Comparison of ENCODE assay signal across 15 cellular contexts in the genomic region with DNA sequence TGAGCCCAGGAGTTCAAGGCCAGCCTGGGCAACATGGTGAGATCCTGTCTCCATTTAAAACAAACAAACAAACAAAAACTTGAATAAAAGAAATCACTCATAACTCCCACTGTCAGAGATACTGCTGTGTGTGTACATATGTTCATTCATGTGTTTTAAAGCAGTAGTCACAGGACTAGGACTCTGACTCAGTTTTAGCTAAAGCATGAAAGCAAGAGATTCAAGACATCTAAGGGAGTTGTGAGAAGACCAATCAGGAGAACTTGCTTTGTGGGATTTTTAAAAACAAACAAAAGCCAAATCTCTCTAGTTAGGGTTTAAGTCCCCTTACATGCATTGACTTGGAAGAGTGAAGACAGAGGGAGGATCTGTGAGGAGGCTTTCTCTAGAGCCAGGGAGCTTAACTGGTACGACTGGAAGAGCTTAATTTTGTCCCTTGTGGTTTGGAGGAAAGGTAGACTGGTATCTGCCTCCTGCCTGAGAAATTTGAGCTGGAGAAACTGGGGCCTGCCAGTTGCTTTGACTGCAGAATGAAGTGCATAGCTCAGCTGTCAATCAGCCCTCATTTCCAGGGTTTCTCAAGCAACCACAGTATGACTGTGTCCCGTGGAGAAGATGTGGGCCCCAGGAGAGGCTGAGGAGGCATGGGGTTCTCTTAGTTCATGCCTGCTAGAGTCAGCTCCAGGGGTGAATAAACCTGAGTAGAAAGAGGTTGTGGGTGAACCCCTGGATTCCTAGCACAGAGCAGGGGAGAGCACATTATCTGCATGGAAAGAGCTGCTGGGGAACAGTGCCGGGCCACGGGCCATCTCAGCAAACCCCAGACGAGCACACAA. TPM values are rescaled to one million over a fixed set of nuclear protein-coding genes. Genes with fewer than 3 reads are reported as not detected.
DNase-seq lines count a peak whose midpoint lies in the region; ATAC-seq and TF ChIP-seq lines count a peak whose summit lies in the region.
"Had no signal": no experiment of that assay in that cellular context is flagged by ENCODE, and none has a peak within 500 bp of the region (broad histone marks: within the 10 kb centered on the region; RNA-seq: fewer than 3 reads in every experiment).

No MANE protein-coding gene starts in this region.

- CTCF ChIA-PET in PC-9 (lab: Charles Lee) = no interaction called here
- CTCF ChIA-PET in activated naive CD4-positive, alpha-beta T cell treated with anti-CD3 and anti-CD28 coated beads for 36 hours (lab: Charles Lee) = no interaction called here

- POLR2A ChIA-PET in PC-9 (lab: Charles Lee; ENCODE audit: unreplicated experiment) = interaction anchor here (0.5 to 0.9 kb wide), 2 partner anchors 9 to 31 kb away, joined by 12 to 20 read pairs; no protein-coding TSS in a partner anchor

- H3K27me3 ChIP-seq in GM23338 (ENCODE audit: insufficient read depth) = no peaks in the 10 kb centered on the region
- H3K27me3 ChIP-seq in PC-9 (ENCODE audit: insufficient read depth, low read depth) = no peaks in the 10 kb centered on the region
- H3K27me3 ChIP-seq in fibroblast of lung (ENCODE audit: control insufficient read depth, insufficient read depth, low read length) = no peaks in the 10 kb centered on the region
- no peaks in the 10 kb centered on the region for H3K27me3 ChIP-seq in parathyroid adenoma (ENCODE audit: control insufficient read depth, insufficient read depth, low read length)
- no peaks in the 10 kb centered on the region for H3K27me3 ChIP-seq in Peyer's patch
- H3K27me3 ChIP-seq: uterus had no signal

- no TSS peak for BruUV-seq in PC-9 (replicated peaks; lab: Mats Ljungman, UMichigan)

- H3K79me2 ChIP-seq in GM23338 (replicated peaks; ENCODE audit: insufficient read depth) (no peaks in the 10 kb centered on the region), PC-9 (ENCODE audit: low read depth) (no peaks in the 10 kb centered on the region), fibroblast of lung (ENCODE audit: control insufficient read depth, insufficient read depth, low read length) (no peaks in the 10 kb centered on the region), parathyroid adenoma (no peaks in the 10 kb centered on the region)

- H3K9me3 Mint-ChIP-seq in GM23338 = no peaks in the 10 kb centered on the region
- H3K9me3 Mint-ChIP-seq in activated naive CD4-positive, alpha-beta T cell treated with anti-CD3 and anti-CD28 coated beads for 36 hours = no peaks in the 10 kb centered on the region
- H3K9me3 Mint-ChIP-seq: T-cell had no signal

- no peaks in the 10 kb centered on the region for H3K27me3 Mint-ChIP-seq in GM23338 (ENCODE audit: insufficient read depth, low read depth, poor library complexity)
- no peaks in the 10 kb centered on the region for H3K27me3 Mint-ChIP-seq in activated naive CD4-positive, alpha-beta T cell treated with anti-CD3 and anti-CD28 coated beads for 36 hours (ENCODE audit: low read depth)
- H3K27me3 Mint-ChIP-seq: IgD-negative memory B cell, T-cell had no signal

- intact Hi-C loops in PC-9 (cut with micrococcal nuclease; ENCODE audit: unreplicated experiment) = no loop called here
- intact Hi-C loops in activated naive CD4-positive, alpha-beta T cell treated with anti-CD3 and anti-CD28 coated beads for 36 hours (cut with micrococcal nuclease) = no loop called here

- no peaks in the 10 kb centered on the region for H3K36me3 Mint-ChIP-seq in GM23338 (ENCODE audit: low read depth)
- H3K36me3 Mint-ChIP-seq in activated naive CD4-positive, alpha-beta T cell treated with anti-CD3 and anti-CD28 coated beads for 36 hours (ENCODE audit: low read depth) = no peaks in the 10 kb centered on the region
- H3K36me3 Mint-ChIP-seq: IgD-negative memory B cell, T-cell had no signal

- H3K36me3 ChIP-seq in GM23338 (ENCODE audit: insufficient read depth) (no peaks in the 10 kb centered on the region), PC-9 (ENCODE audit: low read depth) (no peaks in the 10 kb centered on the region), fibroblast of lung (ENCODE audit: control insufficient read depth, insufficient read depth, low read length) (no peaks in the 10 kb centered on the region), parathyroid adenoma (ENCODE audit: control insufficient read depth, insufficient read depth, low read length) (no peaks in the 10 kb centered on the region), Peyer's patch (no peaks in the 10 kb centered on the region)
- H3K36me3 ChIP-seq: uterus had no signal

- no peak overlapping the region for H3K4me3 Mint-ChIP-seq in GM23338
- H3K4me3 Mint-ChIP-seq in activated naive CD4-positive, alpha-beta T cell treated with anti-CD3 and anti-CD28 coated beads for 36 hours = no peak overlapping the region
- H3K4me3 Mint-ChIP-seq: B cell, IgD-negative memory B cell, T-cell had no signal

- ATAC-seq in GM23338 = peak; percentile 30; the same call in 1 of the 3 replicates
- ATAC-seq: T-cell had no signal

- H3K9me3 ChIP-seq in PC-9 (ENCODE audit: insufficient read depth, low read depth) (no peaks in the 10 kb centered on the region), fibroblast of lung (ENCODE audit: control insufficient read depth, insufficient read depth, low read depth, low read length) (no peaks in the 10 kb centered on the region), parathyroid adenoma (ENCODE audit: control insufficient read depth, low read length) (no peaks in the 10 kb centered on the region), Peyer's patch (no peaks in the 10 kb centered on the region)
- H3K9me3 ChIP-seq: uterus had no signal

- no peak for DNase-seq in GM23338 (ENCODE audit: low spot score)
- peak; percentile 45 to 72 for DNase-seq in PC-9
- peak in 1 of 2 donors; percentile 31 for DNase-seq in fibroblast of lung (ENCODE audit: low read depth in 2 of 2)
- DNase-seq in activated naive CD4-positive, alpha-beta T cell treated with anti-CD3 and anti-CD28 coated beads for 36 hours = no peak
- DNase-seq in AG08395 (ENCODE audit: low spot score) = no peak
- DNase-seq in Peyer's patch = no peak
- DNase-seq in epidermal melanocyte (ENCODE audit: insufficient read length, low spot score) = no peak
- DNase-seq: activated CD4-positive, alpha-beta T cell treated with anti-CD3 and anti-CD28 coated beads for 48 hours; activated T-cell treated with anti-CD3 and anti-CD28 coated beads, Interleukin-2, amount 50 U/mL, for 48 hours; NCI-H1105 treated with DMSO at 0.1 percent for 48 hours; T-cell; uterus had no signal

- no peaks in the 10 kb centered on the region for H3K9me2 ChIP-seq in GM23338 (ENCODE audit: insufficient read depth)
- no peaks in the 10 kb centered on the region for H3K9me2 ChIP-seq in PC-9 (ENCODE audit: insufficient read depth)

- H3K4me3 ChIP-seq in GM23338 = no peak overlapping the region
- H3K4me3 ChIP-seq in PC-9 = no peak overlapping the region
- H3K4me3 ChIP-seq in fibroblast of lung (replicated peaks in 1 of 4; ENCODE audit: control extremely low read depth in 1 of 4, insufficient read depth in 1 of 4, low read depth in 3 of 4, low read length in 4 of 4) = no peak overlapping the region
- H3K4me3 ChIP-seq in parathyroid adenoma (ENCODE audit: low read depth, low read length) = peak overlapping the region; percentile 8
- H3K4me3 ChIP-seq in Peyer's patch = no peak overlapping the region
- H3K4me3 ChIP-seq: uterus had no signal

- H3K9ac ChIP-seq in fibroblast of lung (ENCODE audit: insufficient read depth, low read length) = no peak overlapping the region
- H3K9ac ChIP-seq in parathyroid adenoma = no peak overlapping the region

- H2AFZ ChIP-seq in GM23338 (no peak overlapping the region), PC-9 (no peak overlapping the region), fibroblast of lung (ENCODE audit: low read length) (peak overlapping the region; percentile 10), parathyroid adenoma (peak overlapping the region; percentile 20)

- no peak overlapping the region for H3K27ac ChIP-seq in GM23338 (ENCODE audit: low read depth)
- 0 out of 2 replicates have a peak overlapping the region, but pooled peaks have one; percentile 3 for H3K27ac ChIP-seq in PC-9
- H3K27ac ChIP-seq in fibroblast of lung (ENCODE audit: insufficient read depth, low read length) = no peak overlapping the region
- peak overlapping the region; percentile 95 for H3K27ac ChIP-seq in parathyroid adenoma
- H3K27ac ChIP-seq in Peyer's patch = no peak overlapping the region
- H3K27ac ChIP-seq: uterus had no signal

- no peak overlapping the region for H3K27ac Mint-ChIP-seq in GM23338
- no peak overlapping the region for H3K27ac Mint-ChIP-seq in activated naive CD4-positive, alpha-beta T cell treated with anti-CD3 and anti-CD28 coated beads for 36 hours
- H3K27ac Mint-ChIP-seq: B cell, IgD-negative memory B cell, T-cell had no signal

- H3K4me2 ChIP-seq in GM23338 = no peak overlapping the region
- no peak overlapping the region for H3K4me2 ChIP-seq in PC-9
- H3K4me2 ChIP-seq in fibroblast of lung (ENCODE audit: extremely low read depth, insufficient read depth, low read length) = no peak overlapping the region
- H3K4me2 ChIP-seq in parathyroid adenoma (ENCODE audit: low read length) = no peak overlapping the region

- peaks cover 11% of the 10 kb centered on the region; the same call in 2 of the 3 replicates for H3K4me1 Mint-ChIP-seq in GM23338
- peaks cover 18% of the 10 kb centered on the region for H3K4me1 Mint-ChIP-seq in activated naive CD4-positive, alpha-beta T cell treated with anti-CD3 and anti-CD28 coated beads for 36 hours (ENCODE audit: low read depth)
- H3K4me1 Mint-ChIP-seq: B cell had no signal

- TF ChIP-seq CTCF in GM23338 (conservative IDR thresholded peaks at IDR 0.05; ENCODE audit: low read depth in 2 of 2) (no peak), PC-9 (conservative IDR thresholded peaks at IDR 0.05) (no peak), fibroblast of lung (conservative IDR thresholded peaks at IDR 0.05 in 1 of 2, IDR thresholded peaks at IDR 0.05 in 1 of 2; ENCODE audit: low read depth in 1 of 2, low read length in 2 of 2) (no peak), parathyroid adenoma (IDR thresholded peaks at IDR 0.05) (no peak), Peyer's patch (IDR thresholded peaks at IDR 0.05) (no peak)

- no peak for TF ChIP-seq POLR2A in Peyer's patch (IDR thresholded peaks at IDR 0.05)

- H3K4me1 ChIP-seq in GM23338 (ENCODE audit: insufficient read depth) (no peaks in the 10 kb centered on the region), PC-9 (replicated peaks; ENCODE audit: insufficient read depth) (no peaks in the 10 kb centered on the region), fibroblast of lung (ENCODE audit: control insufficient read depth, extremely low read depth, insufficient read depth, low read length) (peaks cover 19% of the 10 kb centered on the region), parathyroid adenoma (peaks cover 16% of the 10 kb centered on the region), Peyer's patch (no peaks in the 10 kb centered on the region)
- H3K4me1 ChIP-seq: uterus had no signal

- no peaks in the 10 kb centered on the region; the same call in 1 of the 2 replicates for H4K20me1 ChIP-seq in GM23338 (replicated peaks; ENCODE audit: insufficient read depth)
- H4K20me1 ChIP-seq in PC-9 (ENCODE audit: insufficient read depth) = no peaks in the 10 kb centered on the region
- H4K20me1 ChIP-seq in fibroblast of lung (ENCODE audit: control insufficient read depth, extremely low read depth, insufficient read depth, low read length) = no peaks in the 10 kb centered on the region

- H3F3A ChIP-seq in GM23338 (replicated peaks; ENCODE audit: low read depth) (no peaks in the 10 kb centered on the region), PC-9 (ENCODE audit: insufficient read depth, low read depth) (no peaks in the 10 kb centered on the region)

RNA-seq across cellular contexts. Expression of gene EXPH5, which starts 30.6 kb away (rescaled TPM):
- total RNA-seq in GM23338 (2014; rRNA removed; shearing (Covaris generic)) = 8.4 and 12.6 TPM in 2 replicates
- 2.6 and 3.6 TPM in 2 replicates for polyA plus RNA-seq in GM23338 (2016; fragmentation: Nextera tagmentation; extraction: Ambion mirVana)
- 23.3 and 36.3 TPM in 2 replicates for total RNA-seq in PC-9 (2021)
- 1.8 and 11.2 TPM in 2 replicates for total RNA-seq in fibroblast of lung
- polyA plus RNA-seq in fibroblast of lung = 2.9 and 3.4 TPM in 2 replicates
- polyA plus RNA-seq in fibroblast of lung (2012) = 0.83 and 0.96 TPM in 2 replicates
- polyA minus RNA-seq in fibroblast of lung (ENCODE audit: low replicate concordance) = 2.1 and 3.6 TPM in 2 replicates
- 1 to 10 TPM; 2.9 to 3.3 TPM for total RNA-seq in activated naive CD4-positive, alpha-beta T cell treated with anti-CD3 and anti-CD28 coated beads for 36 hours
- total RNA-seq in Peyer's patch = 1 to 10 TPM; 3.3 to 8.1 (median 6.9) TPM

Comparison
In these comparisons a context has a peak if more than half of its experiments do, and no peak if none do; other contexts are left out.
1. DNase-seq: peak in PC-9 (2 of 2); none in GM23338 (single experiment), activated naive CD4-positive, alpha-beta T cell treated with anti-CD3 and anti-CD28 coated beads for 36 hours (single experiment), AG08395 (single experiment), Peyer's patch (0 of 3) and epidermal melanocyte (single experiment).
2. H2AFZ ChIP-seq: peak in fibroblast of lung (single experiment) and parathyroid adenoma (single experiment); none in GM23338 (single experiment) and PC-9 (single experiment).
3. H3K27ac ChIP-seq: peak in PC-9 (single experiment) and parathyroid adenoma (single experiment); none in GM23338 (single experiment), fibroblast of lung (single experiment) and Peyer's patch (0 of 4).